ENCODE assay signal across 1 cellular context in the genomic region with DNA sequence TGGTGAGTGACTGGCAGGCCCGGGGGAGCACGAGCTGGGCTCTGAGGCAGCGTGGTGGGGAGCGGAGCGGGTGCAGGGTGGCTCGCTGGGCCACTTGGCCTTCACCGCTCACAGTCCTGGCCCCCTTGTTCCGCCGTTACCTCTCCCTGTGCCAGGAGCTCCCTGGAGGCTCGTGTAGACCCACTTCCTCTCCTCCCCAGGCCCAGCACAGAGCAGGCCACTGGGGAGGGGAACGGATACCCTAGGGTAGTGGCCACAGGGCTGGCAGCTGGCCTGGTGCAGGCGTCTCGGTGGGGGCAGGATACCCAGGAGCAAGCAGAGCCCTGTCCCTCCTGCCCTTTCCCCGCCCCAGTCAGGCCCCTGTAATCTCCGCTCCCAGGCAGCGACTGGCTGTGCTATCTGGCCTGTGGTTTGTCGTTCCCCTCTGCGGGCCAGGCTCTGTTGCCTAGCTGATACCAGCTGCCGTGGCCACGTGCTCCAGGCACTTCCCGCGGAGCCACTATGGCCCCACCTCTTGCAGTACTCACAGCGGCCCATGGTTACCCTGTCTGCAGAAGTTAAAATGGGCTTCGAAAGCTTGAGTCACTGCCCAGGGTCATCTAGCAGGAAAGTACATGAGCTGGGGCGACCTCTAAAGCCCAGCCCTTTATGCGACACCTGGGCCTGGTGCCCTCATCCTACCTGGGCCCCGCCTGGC.
A peak's percentile ranks its signal among the peaks of the same experiment; 100 is the strongest.
TF ChIP-seq lines count a peak whose summit lies in the region.

No MANE protein-coding gene starts in this region.

TF ChIP-seq in K562, 482 proteins besides CTCF, POLR2A, EP300 and RAD21 (continued from another document and continues in another):
- TF ChIP-seq, protein P1, sequence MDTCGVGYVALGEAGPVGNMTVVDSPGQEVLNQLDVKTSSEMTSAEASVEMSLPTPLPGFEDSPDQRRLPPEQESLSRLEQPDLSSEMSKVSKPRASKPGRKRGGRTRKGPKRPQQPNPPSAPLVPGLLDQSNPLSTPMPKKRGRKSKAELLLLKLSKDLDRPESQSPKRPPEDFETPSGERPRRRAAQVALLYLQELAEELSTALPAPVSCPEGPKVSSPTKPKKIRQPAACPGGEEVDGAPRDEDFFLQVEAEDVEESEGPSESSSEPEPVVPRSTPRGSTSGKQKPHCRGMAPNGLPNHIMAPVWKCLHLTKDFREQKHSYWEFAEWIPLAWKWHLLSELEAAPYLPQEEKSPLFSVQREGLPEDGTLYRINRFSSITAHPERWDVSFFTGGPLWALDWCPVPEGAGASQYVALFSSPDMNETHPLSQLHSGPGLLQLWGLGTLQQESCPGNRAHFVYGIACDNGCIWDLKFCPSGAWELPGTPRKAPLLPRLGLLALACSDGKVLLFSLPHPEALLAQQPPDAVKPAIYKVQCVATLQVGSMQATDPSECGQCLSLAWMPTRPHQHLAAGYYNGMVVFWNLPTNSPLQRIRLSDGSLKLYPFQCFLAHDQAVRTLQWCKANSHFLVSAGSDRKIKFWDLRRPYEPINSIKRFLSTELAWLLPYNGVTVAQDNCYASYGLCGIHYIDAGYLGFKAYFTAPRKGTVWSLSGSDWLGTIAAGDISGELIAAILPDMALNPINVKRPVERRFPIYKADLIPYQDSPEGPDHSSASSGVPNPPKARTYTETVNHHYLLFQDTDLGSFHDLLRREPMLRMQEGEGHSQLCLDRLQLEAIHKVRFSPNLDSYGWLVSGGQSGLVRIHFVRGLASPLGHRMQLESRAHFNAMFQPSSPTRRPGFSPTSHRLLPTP (IDR thresholded peaks at IDR 0.05; ENCODE audit: borderline replicate concordance, extremely low read depth, insufficient read length) = no peak
- TF ChIP-seq RBM25 (IDR thresholded peaks at IDR 0.05; ENCODE audit: low read depth, low read length, severe bottlenecking) (no peak), ZNF232 (CRISPR knock-in tag; IDR thresholded peaks at IDR 0.05) (no peak), ZNF311 (CRISPR knock-in tag; IDR thresholded peaks at IDR 0.05) (peak; percentile 88), ZNF696 (CRISPR knock-in tag; conservative IDR thresholded peaks at IDR 0.05) (no peak), ILK (tag; IDR thresholded peaks at IDR 0.05; ENCODE audit: borderline replicate concordance, low read depth) (no peak), TRIM28 (IDR thresholded peaks at IDR 0.05) (peak; percentile 54; the same call in 1 of the 2 replicates), ZKSCAN3 (CRISPR knock-in tag; IDR thresholded peaks at IDR 0.05) (no peak), RAD51 (IDR thresholded peaks at IDR 0.05; ENCODE audit: borderline replicate concordance, low read depth) (peak; percentile 93), RBM14 (IDR thresholded peaks at IDR 0.05; ENCODE audit: borderline replicate concordance, insufficient read depth, low read depth, low read length) (no peak), MCM2 (IDR thresholded peaks at IDR 0.05; ENCODE audit: low read depth) (no peak), NFIC (IDR thresholded peaks at IDR 0.05) (peak; percentile 97), TEAD4 (IDR thresholded peaks at IDR 0.05; ENCODE audit: low read length) (peak; percentile 99), TEAD4 (CRISPR knock-in tag; IDR thresholded peaks at IDR 0.05; ENCODE audit: borderline replicate concordance) (peak; percentile 63; the same call in 1 of the 2 replicates), MXI1 (IDR thresholded peaks at IDR 0.05; ENCODE audit: low read depth, low read length) (peak; percentile 88; the same call in 1 of the 2 replicates)
- TF ChIP-seq, protein P2, sequence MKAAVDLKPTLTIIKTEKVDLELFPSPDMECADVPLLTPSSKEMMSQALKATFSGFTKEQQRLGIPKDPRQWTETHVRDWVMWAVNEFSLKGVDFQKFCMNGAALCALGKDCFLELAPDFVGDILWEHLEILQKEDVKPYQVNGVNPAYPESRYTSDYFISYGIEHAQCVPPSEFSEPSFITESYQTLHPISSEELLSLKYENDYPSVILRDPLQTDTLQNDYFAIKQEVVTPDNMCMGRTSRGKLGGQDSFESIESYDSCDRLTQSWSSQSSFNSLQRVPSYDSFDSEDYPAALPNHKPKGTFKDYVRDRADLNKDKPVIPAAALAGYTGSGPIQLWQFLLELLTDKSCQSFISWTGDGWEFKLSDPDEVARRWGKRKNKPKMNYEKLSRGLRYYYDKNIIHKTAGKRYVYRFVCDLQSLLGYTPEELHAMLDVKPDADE (conservative IDR thresholded peaks at IDR 0.05; ENCODE audit: control insufficient read depth, low read depth, low read length) = peak; percentile 98
- TF ChIP-seq, protein P3, sequence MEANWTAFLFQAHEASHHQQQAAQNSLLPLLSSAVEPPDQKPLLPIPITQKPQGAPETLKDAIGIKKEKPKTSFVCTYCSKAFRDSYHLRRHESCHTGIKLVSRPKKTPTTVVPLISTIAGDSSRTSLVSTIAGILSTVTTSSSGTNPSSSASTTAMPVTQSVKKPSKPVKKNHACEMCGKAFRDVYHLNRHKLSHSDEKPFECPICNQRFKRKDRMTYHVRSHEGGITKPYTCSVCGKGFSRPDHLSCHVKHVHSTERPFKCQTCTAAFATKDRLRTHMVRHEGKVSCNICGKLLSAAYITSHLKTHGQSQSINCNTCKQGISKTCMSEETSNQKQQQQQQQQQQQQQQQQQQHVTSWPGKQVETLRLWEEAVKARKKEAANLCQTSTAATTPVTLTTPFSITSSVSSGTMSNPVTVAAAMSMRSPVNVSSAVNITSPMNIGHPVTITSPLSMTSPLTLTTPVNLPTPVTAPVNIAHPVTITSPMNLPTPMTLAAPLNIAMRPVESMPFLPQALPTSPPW (CRISPR knock-in tag; IDR thresholded peaks at IDR 0.05) = peak; percentile 94
- TF ChIP-seq, protein P4, sequence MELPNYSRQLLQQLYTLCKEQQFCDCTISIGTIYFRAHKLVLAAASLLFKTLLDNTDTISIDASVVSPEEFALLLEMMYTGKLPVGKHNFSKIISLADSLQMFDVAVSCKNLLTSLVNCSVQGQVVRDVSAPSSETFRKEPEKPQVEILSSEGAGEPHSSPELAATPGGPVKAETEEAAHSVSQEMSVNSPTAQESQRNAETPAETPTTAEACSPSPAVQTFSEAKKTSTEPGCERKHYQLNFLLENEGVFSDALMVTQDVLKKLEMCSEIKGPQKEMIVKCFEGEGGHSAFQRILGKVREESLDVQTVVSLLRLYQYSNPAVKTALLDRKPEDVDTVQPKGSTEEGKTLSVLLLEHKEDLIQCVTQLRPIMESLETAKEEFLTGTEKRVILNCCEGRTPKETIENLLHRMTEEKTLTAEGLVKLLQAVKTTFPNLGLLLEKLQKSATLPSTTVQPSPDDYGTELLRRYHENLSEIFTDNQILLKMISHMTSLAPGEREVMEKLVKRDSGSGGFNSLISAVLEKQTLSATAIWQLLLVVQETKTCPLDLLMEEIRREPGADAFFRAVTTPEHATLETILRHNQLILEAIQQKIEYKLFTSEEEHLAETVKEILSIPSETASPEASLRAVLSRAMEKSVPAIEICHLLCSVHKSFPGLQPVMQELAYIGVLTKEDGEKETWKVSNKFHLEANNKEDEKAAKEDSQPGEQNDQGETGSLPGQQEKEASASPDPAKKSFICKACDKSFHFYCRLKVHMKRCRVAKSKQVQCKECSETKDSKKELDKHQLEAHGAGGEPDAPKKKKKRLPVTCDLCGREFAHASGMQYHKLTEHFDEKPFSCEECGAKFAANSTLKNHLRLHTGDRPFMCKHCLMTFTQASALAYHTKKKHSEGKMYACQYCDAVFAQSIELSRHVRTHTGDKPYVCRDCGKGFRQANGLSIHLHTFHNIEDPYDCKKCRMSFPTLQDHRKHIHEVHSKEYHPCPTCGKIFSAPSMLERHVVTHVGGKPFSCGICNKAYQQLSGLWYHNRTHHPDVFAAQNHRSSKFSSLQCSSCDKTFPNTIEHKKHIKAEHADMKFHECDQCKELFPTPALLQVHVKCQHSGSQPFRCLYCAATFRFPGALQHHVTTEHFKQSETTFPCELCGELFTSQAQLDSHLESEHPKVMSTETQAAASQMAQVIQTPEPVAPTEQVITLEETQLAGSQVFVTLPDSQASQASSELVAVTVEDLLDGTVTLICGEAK (IDR thresholded peaks at IDR 0.05) = no peak
- TF ChIP-seq, protein P4 (CRISPR knock-in tag; IDR thresholded peaks at IDR 0.05) = no peak
- TF ChIP-seq, protein P5, sequence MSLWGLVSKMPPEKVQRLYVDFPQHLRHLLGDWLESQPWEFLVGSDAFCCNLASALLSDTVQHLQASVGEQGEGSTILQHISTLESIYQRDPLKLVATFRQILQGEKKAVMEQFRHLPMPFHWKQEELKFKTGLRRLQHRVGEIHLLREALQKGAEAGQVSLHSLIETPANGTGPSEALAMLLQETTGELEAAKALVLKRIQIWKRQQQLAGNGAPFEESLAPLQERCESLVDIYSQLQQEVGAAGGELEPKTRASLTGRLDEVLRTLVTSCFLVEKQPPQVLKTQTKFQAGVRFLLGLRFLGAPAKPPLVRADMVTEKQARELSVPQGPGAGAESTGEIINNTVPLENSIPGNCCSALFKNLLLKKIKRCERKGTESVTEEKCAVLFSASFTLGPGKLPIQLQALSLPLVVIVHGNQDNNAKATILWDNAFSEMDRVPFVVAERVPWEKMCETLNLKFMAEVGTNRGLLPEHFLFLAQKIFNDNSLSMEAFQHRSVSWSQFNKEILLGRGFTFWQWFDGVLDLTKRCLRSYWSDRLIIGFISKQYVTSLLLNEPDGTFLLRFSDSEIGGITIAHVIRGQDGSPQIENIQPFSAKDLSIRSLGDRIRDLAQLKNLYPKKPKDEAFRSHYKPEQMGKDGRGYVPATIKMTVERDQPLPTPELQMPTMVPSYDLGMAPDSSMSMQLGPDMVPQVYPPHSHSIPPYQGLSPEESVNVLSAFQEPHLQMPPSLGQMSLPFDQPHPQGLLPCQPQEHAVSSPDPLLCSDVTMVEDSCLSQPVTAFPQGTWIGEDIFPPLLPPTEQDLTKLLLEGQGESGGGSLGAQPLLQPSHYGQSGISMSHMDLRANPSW (CRISPR knock-in tag; IDR thresholded peaks at IDR 0.05) = no peak
